In genomic region chr2:197500503-197501179, GRCh38 we compare ENCODE assay signal across 8 cellular contexts. TPM values are rescaled to one million over a fixed set of nuclear protein-coding genes. Genes with fewer than 3 reads are reported as not detected.
A peak's percentile ranks its signal among the peaks of the same experiment; 100 is the strongest.
DNase-seq lines count a peak whose midpoint lies in the region; ATAC-seq, FAIRE-seq and TF ChIP-seq lines count a peak whose summit lies in the region.

No MANE protein-coding gene starts in this region.

- H3K4me1 ChIP-seq in lower lobe of right lung (peaks cover 50% of the 10 kb centered on the region), tibial artery (peaks cover 0 to 51% (median 35%) of the 10 kb centered on the region in 4 donors)

- no peaks in the 10 kb centered on the region for H3K27me3 ChIP-seq in MG63
- no peaks in the 10 kb centered on the region for H3K27me3 ChIP-seq in bronchial epithelial cell (ENCODE audit: control insufficient read depth, insufficient read depth, low read length)
- no peaks in the 10 kb centered on the region for H3K27me3 ChIP-seq in lower lobe of right lung (ENCODE audit: low read depth)
- H3K27me3 ChIP-seq in tibial artery = no peaks in the 10 kb centered on the region

- no peaks in the 10 kb centered on the region for H3K9me3 ChIP-seq in MG63
- no peaks in the 10 kb centered on the region for H3K9me3 ChIP-seq in lower lobe of right lung
- no peaks in the 10 kb centered on the region for H3K9me3 ChIP-seq in tibial artery

- FAIRE-seq in bronchial epithelial cell (lab: Jason Lieb, UNC) = no peak

- DNase-seq in GM12864 (ENCODE audit: low read depth) = no peak
- no peak for DNase-seq in MG63
- DNase-seq in bronchial epithelial cell (ENCODE audit: low read depth) = peak; percentile 25
- DNase-seq in lower lobe of right lung = no peak
- no peak for DNase-seq in tibial artery
- DNase-seq in NK-92 treated with Interleukin-12 subunit alpha and Interleukin-12 subunit beta, amount 100 ng/mL, for 24 hours (lab: John Stamatoyannopoulos, UW) = no peak
- DNase-seq in activated CD4-positive, alpha-beta T cell treated with anti-CD3 and anti-CD28 coated beads, Interleukin-2, amount 50 U/mL, for 1 hour = no peak

- H3K27ac ChIP-seq in lower lobe of right lung = peak overlapping the region; percentile 92
- peak overlapping the region; percentile 95 to 97 for H3K27ac ChIP-seq in tibial artery

- ATAC-seq in GM21619 (IDR thresholded peaks at IDR 0.05; ENCODE audit: unreplicated experiment) = peak; percentile 5
- ATAC-seq in lower lobe of right lung = peak; percentile 4 to 20

- intact Hi-C loops in lower lobe of right lung (cut with DNase I) = loop anchor here (10.0 kb wide), 1 partner anchor 274 kb away; no protein-coding TSS in a partner anchor
- intact Hi-C loops in tibial artery (cut with DNase I; ENCODE audit: low total_unique reads) = no loop called here

- H3K36me3 ChIP-seq in MG63 (peaks cover 87% of the 10 kb centered on the region), bronchial epithelial cell (ENCODE audit: control insufficient read depth, insufficient read depth, low read length) (peaks cover 13% of the 10 kb centered on the region), lower lobe of right lung (peaks cover 53% of the 10 kb centered on the region), tibial artery (peaks cover 21 to 38% (median 25%) of the 10 kb centered on the region in 3 donors)

- H3K4me3 ChIP-seq in GM12864 (ENCODE audit: low read depth, low read length) = peak overlapping the region; percentile 100
- H3K4me3 ChIP-seq in MG63 = peak overlapping the region; percentile 79
- peak overlapping the region; percentile 99 for H3K4me3 ChIP-seq in bronchial epithelial cell (ENCODE audit: low read depth, low read length)
- peak overlapping the region; percentile 94 for H3K4me3 ChIP-seq in lower lobe of right lung
- H3K4me3 ChIP-seq in tibial artery = peak overlapping the region; percentile 81 to 91

- TF ChIP-seq CTCF in GM12864 (IDR thresholded peaks at IDR 0.05; ENCODE audit: low read depth, low read length, missing control alignments) = no peak
- no peak for TF ChIP-seq CTCF in bronchial epithelial cell (IDR thresholded peaks at IDR 0.05; ENCODE audit: insufficient read depth, low read length, severe bottlenecking)
- TF ChIP-seq CTCF in lower lobe of right lung (IDR thresholded peaks at IDR 0.05) = no peak
- TF ChIP-seq CTCF in tibial artery (IDR thresholded peaks at IDR 0.05) = no peak

RNA-seq across cellular contexts. Expression of gene HSPE1, which starts 0.5 kb away (rescaled TPM):
- 135 and 172 TPM in 2 replicates for total RNA-seq in MG63 (2014; rRNA removed; shearing (Covaris generic); ENCODE audit: low replicate concordance)
- 76.7 and 83.7 TPM in 2 replicates for total RNA-seq in bronchial epithelial cell
- total RNA-seq in lower lobe of right lung = 65.3 TPM

RNA-seq across cellular contexts. Expression of gene HSPD1, which starts 1.0 kb away (rescaled TPM):
- 130 and 166 TPM in 2 replicates for total RNA-seq in MG63 (2014; rRNA removed; shearing (Covaris generic); ENCODE audit: low replicate concordance)
- 391 and 438 TPM in 2 replicates for total RNA-seq in bronchial epithelial cell
- total RNA-seq in lower lobe of right lung = 150 TPM

RNA-seq across cellular contexts. Expression of gene MOB4, which starts 15.2 kb away (rescaled TPM):
- total RNA-seq in MG63 (2014; rRNA removed; shearing (Covaris generic); ENCODE audit: low replicate concordance) = 22.0 and 50.9 TPM in 2 replicates
- total RNA-seq in bronchial epithelial cell = 15.0 and 22.1 TPM in 2 replicates
- total RNA-seq in lower lobe of right lung = 21.3 TPM

RNA-seq across cellular contexts. Expression of gene COQ10B, which starts 47.3 kb away (rescaled TPM):
- 28.5 and 41.3 TPM in 2 replicates for total RNA-seq in MG63 (2014; rRNA removed; shearing (Covaris generic); ENCODE audit: low replicate concordance)
- total RNA-seq in bronchial epithelial cell (33.7 and 35.5 TPM in 2 replicates), lower lobe of right lung (24.3 TPM)
